In genomic region chr7:72925546-72926120, GRCh38 we compare ENCODE assay signal across 8 cellular contexts. TPM values are rescaled to one million over a fixed set of nuclear protein-coding genes. Genes with fewer than 3 reads are reported as not detected.
A peak's percentile ranks its signal among the peaks of the same experiment; 100 is the strongest.
DNase-seq lines count a peak whose midpoint lies in the region; ATAC-seq, FAIRE-seq and TF ChIP-seq lines count a peak whose summit lies in the region.

No MANE protein-coding gene starts in this region.

- H3K27ac ChIP-seq in PC-3 (ENCODE audit: low read length) (peak overlapping the region; percentile 59), epithelial cell of prostate (peak overlapping the region; percentile 75), neutrophil (peak overlapping the region; percentile 93)

- H3K9me3 Mint-ChIP-seq in activated CD4-positive, alpha-beta T cell treated with anti-CD3 and anti-CD28 coated beads for 36 hours (ENCODE audit: low read depth), result no peaks in the 10 kb centered on the region

- H3K27me3 ChIP-seq in PC-3 (ENCODE audit: low read length) (no peaks in the 10 kb centered on the region), neutrophil (no peaks in the 10 kb centered on the region)

- POLR2A ChIA-PET in activated CD4-positive, alpha-beta T cell treated with anti-CD3 and anti-CD28 coated beads for 36 hours (lab: Charles Lee), result no interaction called here
- POLR2A ChIA-PET in PC-3 (lab: Charles Lee; ENCODE audit: unreplicated experiment), result no interaction called here

- H3K27ac Mint-ChIP-seq in activated CD4-positive, alpha-beta T cell treated with anti-CD3 and anti-CD28 coated beads for 36 hours, result peak overlapping the region; percentile 91

- peak overlapping the region; percentile 87 for H3K9ac ChIP-seq in PC-3 (ENCODE audit: low read length)

- no peak for FAIRE-seq in GM12891 (lab: Jason Lieb, UNC)

- no peak for TF ChIP-seq POLR2A in GM12891 (IDR thresholded peaks at IDR 0.05; ENCODE audit: low read depth, low read length)

- peak overlapping the region; percentile 88 for H3K4me3 Mint-ChIP-seq in activated CD4-positive, alpha-beta T cell treated with anti-CD3 and anti-CD28 coated beads for 36 hours

- H3K9me3 ChIP-seq in PC-3 (ENCODE audit: low read length) (no peaks in the 10 kb centered on the region), neutrophil (no peaks in the 10 kb centered on the region)

- BruUV-seq in PC-3 (replicated peaks; lab: Mats Ljungman, UMichigan), result no TSS peak

- peaks cover 35% of the 10 kb centered on the region for H3K79me2 ChIP-seq in PC-3 (ENCODE audit: low read length)

- H3K4me1 ChIP-seq in PC-3 (ENCODE audit: insufficient read depth, low read length) (no peaks in the 10 kb centered on the region; the same call in 1 of the 2 replicates), neutrophil (ENCODE audit: control insufficient read depth in 1 of 2, insufficient read depth in 1 of 2, low read depth in 1 of 2, low read length in 1 of 2) (peaks cover 17 to 18% of the 10 kb centered on the region in 2 experiments)

- TF ChIP-seq CTCF in PC-3 (conservative IDR thresholded peaks at IDR 0.05; ENCODE audit: low read depth, low read length) (no peak), neutrophil (IDR thresholded peaks at IDR 0.05) (no peak)

- H3K4me2 ChIP-seq in PC-3 (ENCODE audit: low read length), result peak overlapping the region; percentile 96

- intact Hi-C loops in activated CD4-positive, alpha-beta T cell treated with anti-CD3 and anti-CD28 coated beads for 36 hours (cut with DNase I, micrococcal nuclease), result loop anchor here in 1 of 2 experiments (1.0 to 5.0 kb wide), 4 partner anchors 47 to 802 kb away; partner anchors contain the start of genes BCL7B and TYW1B
- intact Hi-C loops in PC-3 (cut with micrococcal nuclease), result loop anchor here (2.0 kb wide), 1 partner anchor 97 kb away; the partner anchor contains the start of gene TYW1B

- no peak for ATAC-seq in activated CD4-positive, alpha-beta T cell treated with anti-CD3 and anti-CD28 coated beads for 36 hours
- ATAC-seq in PC-3 (no peak), GM18870 (IDR thresholded peaks at IDR 0.05; ENCODE audit: unreplicated experiment) (no peak)

- peaks cover 33% of the 10 kb centered on the region for H3K36me3 ChIP-seq in PC-3 (ENCODE audit: low read depth, low read length)
- peaks cover 45% of the 10 kb centered on the region for H3K36me3 ChIP-seq in neutrophil

- no peaks in the 10 kb centered on the region for H3F3A ChIP-seq in PC-3 (ENCODE audit: low read length, unreplicated experiment)

- no peaks in the 10 kb centered on the region for H3K27me3 Mint-ChIP-seq in activated CD4-positive, alpha-beta T cell treated with anti-CD3 and anti-CD28 coated beads for 36 hours

- peaks cover 24% of the 10 kb centered on the region for H3K4me1 Mint-ChIP-seq in activated CD4-positive, alpha-beta T cell treated with anti-CD3 and anti-CD28 coated beads for 36 hours

- H2AFZ ChIP-seq in PC-3 (ENCODE audit: low read length), result no peak overlapping the region

- H3K36me3 Mint-ChIP-seq in activated CD4-positive, alpha-beta T cell treated with anti-CD3 and anti-CD28 coated beads for 36 hours (ENCODE audit: low read depth), result peaks cover 53% of the 10 kb centered on the region

- DNase-seq in activated CD4-positive, alpha-beta T cell treated with anti-CD3 and anti-CD28 coated beads for 36 hours, result no peak
- DNase-seq in activated CD4-positive, alpha-beta T cell treated with anti-CD3 and anti-CD28 coated beads for 4 hours, result no peak
- no peak for DNase-seq in PC-3
- DNase-seq in epithelial cell of prostate (ENCODE audit: low read depth, low spot score), result no peak
- DNase-seq in SKM-1 (lab: John Stamatoyannopoulos, UW; ENCODE audit: unreplicated experiment), result no peak
- no peak for DNase-seq in GM12891 (ENCODE audit: insufficient read length, low spot score)

- CTCF ChIA-PET in activated CD4-positive, alpha-beta T cell treated with anti-CD3 and anti-CD28 coated beads for 36 hours (lab: Charles Lee), result no interaction called here
- CTCF ChIA-PET in PC-3 (lab: Charles Lee), result no interaction called here

- no peaks in the 10 kb centered on the region for H3K9me2 ChIP-seq in PC-3 (replicated peaks; ENCODE audit: low read length)

- H3K4me3 ChIP-seq in PC-3 (ENCODE audit: low read length), result peak overlapping the region; percentile 95
- peak overlapping the region; percentile 79 to 84 for H3K4me3 ChIP-seq in neutrophil (ENCODE audit: low read depth in 1 of 2, low read length in 1 of 2)

- 0 out of 2 replicates have a peak, but pooled peaks cover 5% of the 10 kb centered on the region for H4K20me1 ChIP-seq in PC-3 (ENCODE audit: low read length)

TF ChIP-seq in GM12891, 5 proteins besides CTCF, POLR2A, EP300 and RAD21:
- TF ChIP-seq POU2F2 (IDR thresholded peaks at IDR 0.05; ENCODE audit: low read depth, low read length) (no peak), PAX5 (IDR thresholded peaks at IDR 0.05; ENCODE audit: insufficient read depth, low read length, severe bottlenecking) (no peak), TAF1 (IDR thresholded peaks at IDR 0.05; ENCODE audit: low read depth, low read length) (no peak), POLR2AphosphoS5 (IDR thresholded peaks at IDR 0.05; ENCODE audit: low read depth, low read length) (no peak), SPI1 (IDR thresholded peaks at IDR 0.05; ENCODE audit: low read depth, low read length) (no peak)

RNA-seq across cellular contexts. Expression of gene POM121, which starts 0.7 kb away (rescaled TPM):
- 10 to 100 TPM; 62.2 to 67.4 TPM for total RNA-seq in activated CD4-positive, alpha-beta T cell treated with anti-CD3 and anti-CD28 coated beads for 36 hours
- 13.1 and 21.8 TPM in 2 replicates for total RNA-seq in PC-3 (2014; rRNA removed)
- 29.1 TPM for polyA plus RNA-seq in GM12891 (2012; ENCODE audit: low read depth, missing spikeins)

RNA-seq across cellular contexts. Expression of gene TRIM74, which starts 43.6 kb away (rescaled TPM):
- total RNA-seq in activated CD4-positive, alpha-beta T cell treated with anti-CD3 and anti-CD28 coated beads for 36 hours, result under 1 TPM; 0.40 to 0.66 TPM
- total RNA-seq in PC-3 (2014; rRNA removed), result 0.23 TPM in 1 of 2 replicates, not detected in the other
- polyA plus RNA-seq in GM12891 (2012; ENCODE audit: low read depth, missing spikeins), result 0.32 TPM
